Comparison of ENCODE assay signal across 22 cellular contexts in genomic region chr3:112046599-112046998, GRCh38. TPM values are rescaled to one million over a fixed set of nuclear protein-coding genes. Genes with fewer than 3 reads are reported as not detected.
A peak's percentile ranks its signal among the peaks of the same experiment; 100 is the strongest.
DNase-seq lines count a peak whose midpoint lies in the region; ATAC-seq, FAIRE-seq and TF ChIP-seq lines count a peak whose summit lies in the region.
"Had no signal": no experiment of that assay in that cellular context is flagged by ENCODE, and none has a peak within 500 bp of the region (broad histone marks: within the 10 kb centered on the region; RNA-seq: fewer than 3 reads in every experiment).

No MANE protein-coding gene starts in this region.

- no peak for FAIRE-seq in HTR-8/SVneo (lab: Jason Lieb, UNC)
- FAIRE-seq: D721Med, G401.6 had no signal

- no peak overlapping the region for H2AFZ ChIP-seq in HCT116 (ENCODE audit: low read depth, low read length, poor library complexity, severe bottlenecking)
- no peak overlapping the region for H2AFZ ChIP-seq in osteoblast (ENCODE audit: low read length)
- H2AFZ ChIP-seq: GM23338 had no signal

- H3K27ac Mint-ChIP-seq in type B pancreatic cell: no peak overlapping the region
- peak overlapping the region in 1 of 10 donors; percentile 12 for H3K27ac Mint-ChIP-seq in naive thymus-derived CD8-positive, alpha-beta T cell
- H3K27ac Mint-ChIP-seq: GM23338 had no signal

- POLR2A ChIA-PET in HCT116 (lab: Charles Lee) (interaction anchor here (1.5 kb wide), 1 partner anchor 33 kb away, joined by 3 read pairs; no protein-coding TSS in a partner anchor), RWPE1 (lab: Yijun Ruan, JAX; ENCODE audit: low non-redundant PET) (no interaction called here)
- POLR2A ChIA-PET in naive thymus-derived CD8-positive, alpha-beta T cell (lab: Charles Lee): no interaction called here

- H3K27me3 ChIP-seq in HCT116 (ENCODE audit: insufficient read depth, low read length) (no peaks in the 10 kb centered on the region), osteoblast (ENCODE audit: insufficient read depth, low read length) (no peaks in the 10 kb centered on the region)
- H3K27me3 ChIP-seq: MG63, Peyer's patch had no signal

- H3K36me3 ChIP-seq in HCT116 (ENCODE audit: control insufficient read depth in 1 of 2, insufficient read depth in 2 of 2, low read length in 2 of 2): no peaks in the 10 kb centered on the region
- no peaks in the 10 kb centered on the region for H3K36me3 ChIP-seq in osteoblast (ENCODE audit: insufficient read depth, low read length)
- H3K36me3 ChIP-seq: MG63, Peyer's patch had no signal

- H4K20me1 ChIP-seq in HCT116 (ENCODE audit: insufficient read depth) (no peaks in the 10 kb centered on the region), osteoblast (ENCODE audit: insufficient read depth, low read length) (no peaks in the 10 kb centered on the region)

- 0 out of 2 replicates have a peak overlapping the region, but pooled peaks have one; percentile 2 for H3K4me2 ChIP-seq in HCT116 (ENCODE audit: low read length)
- H3K4me2 ChIP-seq in osteoblast (ENCODE audit: insufficient read depth, low read length): no peak overlapping the region
- H3K4me2 ChIP-seq: GM23338 had no signal

- no peaks in the 10 kb centered on the region for H3K9me3 Mint-ChIP-seq in type B pancreatic cell
- H3K9me3 Mint-ChIP-seq in naive thymus-derived CD8-positive, alpha-beta T cell: no peaks in the 10 kb centered on the region
- H3K9me3 Mint-ChIP-seq: GM23338 had no signal

- CTCF ChIA-PET in HCT116 (lab: Charles Lee): no interaction called here
- CTCF ChIA-PET in RWPE1 (lab: Yijun Ruan, JAX): no interaction called here

- no TSS peak for BruUV-seq in HCT116 (replicated peaks; lab: Mats Ljungman, UMichigan)

- H3K9ac ChIP-seq in HCT116 (ENCODE audit: low read length): no peak overlapping the region

- H3K79me2 ChIP-seq in HCT116 (ENCODE audit: insufficient read depth, low read length) (no peaks in the 10 kb centered on the region), osteoblast (ENCODE audit: insufficient read depth, low read length) (no peaks in the 10 kb centered on the region)

- TF ChIP-seq CTCF in HCT116 (IDR thresholded peaks at IDR 0.05 in 2 of 3, conservative IDR thresholded peaks at IDR 0.05 in 1 of 3; ENCODE audit: borderline replicate concordance in 1 of 3, insufficient read depth in 1 of 3, low read depth in 2 of 3, low read length in 2 of 3): no peak
- no peak for TF ChIP-seq CTCF in RWPE1 (conservative IDR thresholded peaks at IDR 0.05; ENCODE audit: low read depth)
- no peak for TF ChIP-seq CTCF in epithelial cell of esophagus (IDR thresholded peaks at IDR 0.05; ENCODE audit: insufficient read depth, low read depth, low read length, missing control alignments)
- TF ChIP-seq CTCF in osteoblast (IDR thresholded peaks at IDR 0.05; ENCODE audit: extremely low read depth, low read depth, low read length): no peak
- no peak for TF ChIP-seq CTCF in type B pancreatic cell (conservative IDR thresholded peaks at IDR 0.05)

- no peak for ATAC-seq in HCT116
- no peak for ATAC-seq in HG03457 (IDR thresholded peaks at IDR 0.05; ENCODE audit: unreplicated experiment)
- no peak for ATAC-seq in naive thymus-derived CD8-positive, alpha-beta T cell
- ATAC-seq: GM23338 had no signal

- no peak for TF ChIP-seq RAD21 in HCT116 (IDR thresholded peaks at IDR 0.05; ENCODE audit: low read depth)

- no peak overlapping the region for H3K4me3 Mint-ChIP-seq in type B pancreatic cell
- H3K4me3 Mint-ChIP-seq in naive thymus-derived CD8-positive, alpha-beta T cell: no peak overlapping the region
- H3K4me3 Mint-ChIP-seq: GM23338 had no signal

- DNase-seq in HCT116 (ENCODE audit: low read depth, low spot score): no peak
- DNase-seq in RWPE1 (ENCODE audit: low spot score): peak; percentile 20
- DNase-seq in epithelial cell of esophagus (ENCODE audit: low read depth): peak; percentile 66
- peak; percentile 42 for DNase-seq in osteoblast (ENCODE audit: insufficient read length, low spot score, missing footprints)
- no peak for DNase-seq in HTR-8/SVneo (ENCODE audit: insufficient read length, low spot score)
- no peak for DNase-seq in type B pancreatic cell (ENCODE audit: extremely low spot score, unreplicated experiment)
- DNase-seq in naive thymus-derived CD8-positive, alpha-beta T cell: no peak
- DNase-seq: AML-193, MG63, NCI-H1048, NCI-H1436 treated with DMSO at 0.1 percent for 48 hours, NCI-H2029, NCI-H446, Peyer's patch, Right ventricle myocardium superior, SW 1271 had no signal

- H3K9me2 ChIP-seq in HCT116 (ENCODE audit: insufficient read depth): no peaks in the 10 kb centered on the region

- intact Hi-C loops in HCT116 (cut with micrococcal nuclease): no loop called here

- H3K9me3 ChIP-seq in HCT116 (ENCODE audit: control insufficient read depth in 1 of 2, insufficient read depth in 1 of 2, low read depth in 1 of 2, low read length in 2 of 2) (no peaks in the 10 kb centered on the region), osteoblast (ENCODE audit: low read depth, low read length) (no peaks in the 10 kb centered on the region)
- H3K9me3 ChIP-seq: MG63, Peyer's patch had no signal

- H3K27me3 Mint-ChIP-seq in type B pancreatic cell: no peaks in the 10 kb centered on the region
- H3K27me3 Mint-ChIP-seq in naive thymus-derived CD8-positive, alpha-beta T cell: peaks cover 0 to 3% (median 2%) of the 10 kb centered on the region in 5 donors

- H3K4me3 ChIP-seq in HCT116 (replicated peaks in 1 of 2; ENCODE audit: low read depth in 1 of 2, low read length in 2 of 2) (no peak overlapping the region), epithelial cell of esophagus (ENCODE audit: low read length) (no peak overlapping the region), osteoblast (ENCODE audit: insufficient read depth, low read length) (no peak overlapping the region)
- H3K4me3 ChIP-seq: GM23338, MG63, Peyer's patch had no signal

- RAD21 ChIA-PET in HCT116 (lab: Charles Lee; ENCODE audit: low non-redundant PET in 1 of 2, low total read pairs in 2 of 2, uncharacterized antibody in 2 of 2, unreplicated experiment in 2 of 2): no interaction called here

- H3K4me1 ChIP-seq in HCT116 (ENCODE audit: control insufficient read depth in 1 of 2, insufficient read depth in 2 of 2, low read length in 2 of 2): peaks cover 0 to 26% of the 10 kb centered on the region in 2 experiments; a peak in 2 of 4 replicates
- H3K4me1 ChIP-seq in osteoblast (ENCODE audit: insufficient read depth, low read length): peaks cover 3% of the 10 kb centered on the region
- H3K4me1 ChIP-seq: Peyer's patch had no signal

- no peaks in the 10 kb centered on the region for H3K4me1 Mint-ChIP-seq in type B pancreatic cell (ENCODE audit: unreplicated experiment)
- no peaks in the 10 kb centered on the region for H3K4me1 Mint-ChIP-seq in naive thymus-derived CD8-positive, alpha-beta T cell

- no peak for TF ChIP-seq POLR2A in HCT116 (IDR thresholded peaks at IDR 0.05; ENCODE audit: borderline replicate concordance, extremely low read depth, insufficient read depth, insufficient read length)

- no peaks in the 10 kb centered on the region for H3K36me3 Mint-ChIP-seq in type B pancreatic cell
- no peaks in the 10 kb centered on the region for H3K36me3 Mint-ChIP-seq in naive thymus-derived CD8-positive, alpha-beta T cell

- H3K27ac ChIP-seq in HCT116 (ENCODE audit: low read depth, low read length) (no peak overlapping the region), RWPE1 (no peak overlapping the region), osteoblast (ENCODE audit: low read depth, low read length) (no peak overlapping the region)
- H3K27ac ChIP-seq: C4-2B, Peyer's patch had no signal

TF ChIP-seq in HCT116, 20 proteins besides CTCF, POLR2A, EP300 and RAD21 (continues in another document):
- TF ChIP-seq ZNF274 (IDR thresholded peaks at IDR 0.05; ENCODE audit: low read depth, low read length) (no peak), FOSL1 (IDR thresholded peaks at IDR 0.05; ENCODE audit: low read depth) (no peak; the same call in 1 of the 2 replicates), JUND (IDR thresholded peaks at IDR 0.05) (no peak), POLR2AphosphoS5 (IDR thresholded peaks at IDR 0.05; ENCODE audit: low read depth, low read length) (no peak), CBX3 (IDR thresholded peaks at IDR 0.05; ENCODE audit: low read depth) (no peak), ELF1 (IDR thresholded peaks at IDR 0.05; ENCODE audit: borderline replicate concordance, low read depth) (no peak), EZH2phosphoT487 (IDR thresholded peaks at IDR 0.05; ENCODE audit: borderline replicate concordance) (no peak), EGR1 (IDR thresholded peaks at IDR 0.05; ENCODE audit: low read depth) (no peak)
- TF ChIP-seq, protein P1, sequence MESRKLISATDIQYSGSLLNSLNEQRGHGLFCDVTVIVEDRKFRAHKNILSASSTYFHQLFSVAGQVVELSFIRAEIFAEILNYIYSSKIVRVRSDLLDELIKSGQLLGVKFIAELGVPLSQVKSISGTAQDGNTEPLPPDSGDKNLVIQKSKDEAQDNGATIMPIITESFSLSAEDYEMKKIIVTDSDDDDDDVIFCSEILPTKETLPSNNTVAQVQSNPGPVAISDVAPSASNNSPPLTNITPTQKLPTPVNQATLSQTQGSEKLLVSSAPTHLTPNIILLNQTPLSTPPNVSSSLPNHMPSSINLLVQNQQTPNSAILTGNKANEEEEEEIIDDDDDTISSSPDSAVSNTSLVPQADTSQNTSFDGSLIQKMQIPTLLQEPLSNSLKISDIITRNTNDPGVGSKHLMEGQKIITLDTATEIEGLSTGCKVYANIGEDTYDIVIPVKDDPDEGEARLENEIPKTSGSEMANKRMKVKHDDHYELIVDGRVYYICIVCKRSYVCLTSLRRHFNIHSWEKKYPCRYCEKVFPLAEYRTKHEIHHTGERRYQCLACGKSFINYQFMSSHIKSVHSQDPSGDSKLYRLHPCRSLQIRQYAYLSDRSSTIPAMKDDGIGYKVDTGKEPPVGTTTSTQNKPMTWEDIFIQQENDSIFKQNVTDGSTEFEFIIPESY (IDR thresholded peaks at IDR 0.05; ENCODE audit: extremely low read depth, insufficient replicate concordance, low read length): no peak

RNA-seq across cellular contexts. Expression of gene TMPRSS7, which starts 12.1 kb away (rescaled TPM):
- not detected for total RNA-seq in HCT116 (2021; ENCODE audit: unreplicated experiment)
- polyA plus RNA-seq in HCT116 (2012): 0.04 TPM in 1 of 2 replicates, not detected in the other
- not detected in 2 replicates for total RNA-seq in osteoblast
- total RNA-seq in type B pancreatic cell (ENCODE audit: low replicate concordance): 0.48 TPM in 1 of 2 replicates, not detected in the other
- not detected for total RNA-seq in naive thymus-derived CD8-positive, alpha-beta T cell
- polyA plus RNA-seq in naive thymus-derived CD8-positive, alpha-beta T cell: under 1 TPM in 2 of 3 donors, not detected in 1; 0.08 to 0.12 TPM
- total RNA-seq: GM23338, HT-29, Peyer's patch, Right ventricle myocardium superior had no signal
- polyA plus RNA-seq: GM23338 had no signal

RNA-seq across cellular contexts. Expression of gene C3orf52, which starts 39.6 kb away (rescaled TPM):
- total RNA-seq in HCT116 (2021; ENCODE audit: unreplicated experiment): 14.3 TPM
- polyA plus RNA-seq in HCT116 (2012): 5.9 and 6.1 TPM in 2 replicates
- 3.5 and 4.0 TPM in 2 replicates for total RNA-seq in osteoblast
- total RNA-seq in type B pancreatic cell (ENCODE audit: low replicate concordance): 8.4 and 11.9 TPM in 2 replicates
- under 1 TPM; 0.94 to 0.96 TPM for total RNA-seq in naive thymus-derived CD8-positive, alpha-beta T cell
- polyA plus RNA-seq in naive thymus-derived CD8-positive, alpha-beta T cell: under 1 TPM; 0.54 to 0.96 (median 0.64) TPM

RNA-seq across cellular contexts. Expression of gene TAGLN3, which starts 47.9 kb away (rescaled TPM):
- total RNA-seq in HCT116 (2021; ENCODE audit: unreplicated experiment) (0.64 TPM), osteoblast (not detected in 2 replicates), type B pancreatic cell (ENCODE audit: low replicate concordance) (4.8 and 14.8 TPM in 2 replicates)
- 0.35 and 0.47 TPM in 2 replicates for polyA plus RNA-seq in HCT116 (2012)
- not detected for total RNA-seq in naive thymus-derived CD8-positive, alpha-beta T cell
- not detected for polyA plus RNA-seq in naive thymus-derived CD8-positive, alpha-beta T cell
- total RNA-seq: HT-29, Right ventricle myocardium superior had no signal

Comparison
In these comparisons a context has a peak if more than half of its experiments do, and no peak if none do; other contexts are left out.
1. DNase-seq: peak in RWPE1 (single experiment), epithelial cell of esophagus (single experiment) and osteoblast (single experiment); none in HCT116 (single experiment), HTR-8/SVneo (single experiment), type B pancreatic cell (single experiment) and naive thymus-derived CD8-positive, alpha-beta T cell (0 of 10).